ENCODE assay signal across 1 cellular context in the genomic region with DNA sequence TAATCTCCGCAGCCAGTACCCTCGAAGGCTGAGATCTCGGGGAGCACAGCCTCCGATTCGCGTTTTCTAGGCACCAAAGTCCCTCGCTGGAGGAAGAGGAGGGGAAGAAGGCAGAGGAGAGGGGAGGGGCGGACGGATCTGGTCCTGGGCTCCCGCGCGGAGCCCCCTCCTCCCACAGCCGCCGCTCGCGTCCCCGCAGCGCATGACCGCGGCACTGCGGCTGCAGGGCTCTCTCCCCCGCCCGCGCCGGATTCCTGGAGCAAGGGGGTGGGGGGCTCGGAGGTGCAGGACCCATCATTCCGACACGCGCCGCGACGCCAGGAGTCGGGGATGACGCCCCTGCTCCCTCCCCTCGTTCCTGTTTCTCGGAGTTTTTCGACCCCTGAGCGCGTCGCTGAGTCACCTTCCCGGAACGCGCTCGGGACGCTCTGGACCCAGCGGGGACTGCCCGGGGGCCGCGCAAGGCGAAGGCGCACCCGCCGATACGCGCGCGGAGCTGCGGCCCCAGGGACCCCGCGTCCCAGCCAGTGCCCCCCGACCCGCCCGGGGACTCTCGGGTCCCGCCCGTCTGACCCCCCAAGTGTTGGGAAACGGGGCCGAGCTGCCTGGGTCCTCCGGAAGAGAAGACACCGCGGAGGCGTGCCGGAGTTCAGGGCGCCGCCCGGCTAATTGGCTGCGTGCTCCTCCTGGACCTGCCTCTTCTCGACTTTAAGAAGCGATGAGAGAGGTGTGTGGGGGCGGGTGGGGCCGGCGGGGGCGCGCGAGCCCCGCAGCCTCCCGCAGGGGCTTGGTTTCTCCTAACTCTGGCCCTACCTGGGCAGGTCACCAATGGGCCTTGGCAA.
A peak's percentile ranks its signal among the peaks of the same experiment; 100 is the strongest.
TF ChIP-seq lines count a peak whose summit lies in the region.

No MANE protein-coding gene starts in this region.

TF ChIP-seq in WTC11, 78 proteins besides CTCF, POLR2A, EP300 and RAD21 (continued from another document):
- TF ChIP-seq, protein P1, sequence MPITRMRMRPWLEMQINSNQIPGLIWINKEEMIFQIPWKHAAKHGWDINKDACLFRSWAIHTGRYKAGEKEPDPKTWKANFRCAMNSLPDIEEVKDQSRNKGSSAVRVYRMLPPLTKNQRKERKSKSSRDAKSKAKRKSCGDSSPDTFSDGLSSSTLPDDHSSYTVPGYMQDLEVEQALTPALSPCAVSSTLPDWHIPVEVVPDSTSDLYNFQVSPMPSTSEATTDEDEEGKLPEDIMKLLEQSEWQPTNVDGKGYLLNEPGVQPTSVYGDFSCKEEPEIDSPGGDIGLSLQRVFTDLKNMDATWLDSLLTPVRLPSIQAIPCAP (CRISPR knock-in tag; IDR thresholded peaks at IDR 0.05): no peak
- no peak; the same call in 1 of the 2 replicates for TF ChIP-seq MYBL2 (CRISPR knock-in tag; IDR thresholded peaks at IDR 0.05)
- TF ChIP-seq, protein P2, sequence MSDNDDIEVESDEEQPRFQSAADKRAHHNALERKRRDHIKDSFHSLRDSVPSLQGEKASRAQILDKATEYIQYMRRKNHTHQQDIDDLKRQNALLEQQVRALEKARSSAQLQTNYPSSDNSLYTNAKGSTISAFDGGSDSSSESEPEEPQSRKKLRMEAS (CRISPR knock-in tag; IDR thresholded peaks at IDR 0.05): peak; percentile 62; the same call in 1 of the 2 replicates
- no peak for TF ChIP-seq ATF1 (CRISPR knock-in tag; IDR thresholded peaks at IDR 0.05)
- TF ChIP-seq, protein P3, sequence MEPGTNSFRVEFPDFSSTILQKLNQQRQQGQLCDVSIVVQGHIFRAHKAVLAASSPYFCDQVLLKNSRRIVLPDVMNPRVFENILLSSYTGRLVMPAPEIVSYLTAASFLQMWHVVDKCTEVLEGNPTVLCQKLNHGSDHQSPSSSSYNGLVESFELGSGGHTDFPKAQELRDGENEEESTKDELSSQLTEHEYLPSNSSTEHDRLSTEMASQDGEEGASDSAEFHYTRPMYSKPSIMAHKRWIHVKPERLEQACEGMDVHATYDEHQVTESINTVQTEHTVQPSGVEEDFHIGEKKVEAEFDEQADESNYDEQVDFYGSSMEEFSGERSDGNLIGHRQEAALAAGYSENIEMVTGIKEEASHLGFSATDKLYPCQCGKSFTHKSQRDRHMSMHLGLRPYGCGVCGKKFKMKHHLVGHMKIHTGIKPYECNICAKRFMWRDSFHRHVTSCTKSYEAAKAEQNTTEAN (CRISPR knock-in tag; IDR thresholded peaks at IDR 0.05): no peak
- 0 out of 2 replicates have a peak, but pooled peaks have one; percentile 25 for TF ChIP-seq ESRRA (CRISPR knock-in tag; IDR thresholded peaks at IDR 0.05; ENCODE audit: borderline replicate concordance)
- no peak for TF ChIP-seq NFATC4 (CRISPR knock-in tag; IDR thresholded peaks at IDR 0.05)
- TF ChIP-seq, protein P4, sequence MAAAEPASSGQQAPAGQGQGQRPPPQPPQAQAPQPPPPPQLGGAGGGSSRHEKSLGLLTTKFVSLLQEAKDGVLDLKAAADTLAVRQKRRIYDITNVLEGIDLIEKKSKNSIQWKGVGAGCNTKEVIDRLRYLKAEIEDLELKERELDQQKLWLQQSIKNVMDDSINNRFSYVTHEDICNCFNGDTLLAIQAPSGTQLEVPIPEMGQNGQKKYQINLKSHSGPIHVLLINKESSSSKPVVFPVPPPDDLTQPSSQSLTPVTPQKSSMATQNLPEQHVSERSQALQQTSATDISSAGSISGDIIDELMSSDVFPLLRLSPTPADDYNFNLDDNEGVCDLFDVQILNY (CRISPR knock-in tag; IDR thresholded peaks at IDR 0.05): no peak
- 0 out of 2 replicates have a peak, but pooled peaks have one; percentile 17 for TF ChIP-seq TEAD4 (CRISPR knock-in tag; IDR thresholded peaks at IDR 0.05)
- TF ChIP-seq EMX1 (CRISPR knock-in tag; IDR thresholded peaks at IDR 0.05): no peak
- TF ChIP-seq FOXK1 (CRISPR knock-in tag; IDR thresholded peaks at IDR 0.05): 0 out of 2 replicates have a peak, but pooled peaks have one; percentile 24
- TF ChIP-seq FOXP1 (CRISPR knock-in tag; IDR thresholded peaks at IDR 0.05; ENCODE audit: borderline replicate concordance): no peak
- no peak for TF ChIP-seq GTF2I (CRISPR knock-in tag; conservative IDR thresholded peaks at IDR 0.05)
- TF ChIP-seq CREM (CRISPR knock-in tag; IDR thresholded peaks at IDR 0.05): 0 out of 2 replicates have a peak, but pooled peaks have one; percentile 33
- no peak for TF ChIP-seq ZBTB21 (CRISPR knock-in tag; IDR thresholded peaks at IDR 0.05; ENCODE audit: borderline replicate concordance)
- TF ChIP-seq, protein P5, sequence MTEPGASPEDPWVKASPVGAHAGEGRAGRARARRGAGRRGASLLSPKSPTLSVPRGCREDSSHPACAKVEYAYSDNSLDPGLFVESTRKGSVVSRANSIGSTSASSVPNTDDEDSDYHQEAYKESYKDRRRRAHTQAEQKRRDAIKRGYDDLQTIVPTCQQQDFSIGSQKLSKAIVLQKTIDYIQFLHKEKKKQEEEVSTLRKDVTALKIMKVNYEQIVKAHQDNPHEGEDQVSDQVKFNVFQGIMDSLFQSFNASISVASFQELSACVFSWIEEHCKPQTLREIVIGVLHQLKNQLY (CRISPR knock-in tag; IDR thresholded peaks at IDR 0.05): no peak
- TF ChIP-seq SP1 (CRISPR knock-in tag; conservative IDR thresholded peaks at IDR 0.05): 0 out of 2 replicates have a peak, but pooled peaks have one; percentile 33
- no peak for TF ChIP-seq ZNF138 (CRISPR knock-in tag; conservative IDR thresholded peaks at IDR 0.05)
- TF ChIP-seq TEAD1 (CRISPR knock-in tag; IDR thresholded peaks at IDR 0.05): no peak
- TF ChIP-seq OVOL2 (CRISPR knock-in tag; IDR thresholded peaks at IDR 0.05; ENCODE audit: borderline replicate concordance): no peak
- TF ChIP-seq ETV6 (CRISPR knock-in tag; IDR thresholded peaks at IDR 0.05): 0 out of 2 replicates have a peak, but pooled peaks have one; percentile 36
- TF ChIP-seq, protein P6, sequence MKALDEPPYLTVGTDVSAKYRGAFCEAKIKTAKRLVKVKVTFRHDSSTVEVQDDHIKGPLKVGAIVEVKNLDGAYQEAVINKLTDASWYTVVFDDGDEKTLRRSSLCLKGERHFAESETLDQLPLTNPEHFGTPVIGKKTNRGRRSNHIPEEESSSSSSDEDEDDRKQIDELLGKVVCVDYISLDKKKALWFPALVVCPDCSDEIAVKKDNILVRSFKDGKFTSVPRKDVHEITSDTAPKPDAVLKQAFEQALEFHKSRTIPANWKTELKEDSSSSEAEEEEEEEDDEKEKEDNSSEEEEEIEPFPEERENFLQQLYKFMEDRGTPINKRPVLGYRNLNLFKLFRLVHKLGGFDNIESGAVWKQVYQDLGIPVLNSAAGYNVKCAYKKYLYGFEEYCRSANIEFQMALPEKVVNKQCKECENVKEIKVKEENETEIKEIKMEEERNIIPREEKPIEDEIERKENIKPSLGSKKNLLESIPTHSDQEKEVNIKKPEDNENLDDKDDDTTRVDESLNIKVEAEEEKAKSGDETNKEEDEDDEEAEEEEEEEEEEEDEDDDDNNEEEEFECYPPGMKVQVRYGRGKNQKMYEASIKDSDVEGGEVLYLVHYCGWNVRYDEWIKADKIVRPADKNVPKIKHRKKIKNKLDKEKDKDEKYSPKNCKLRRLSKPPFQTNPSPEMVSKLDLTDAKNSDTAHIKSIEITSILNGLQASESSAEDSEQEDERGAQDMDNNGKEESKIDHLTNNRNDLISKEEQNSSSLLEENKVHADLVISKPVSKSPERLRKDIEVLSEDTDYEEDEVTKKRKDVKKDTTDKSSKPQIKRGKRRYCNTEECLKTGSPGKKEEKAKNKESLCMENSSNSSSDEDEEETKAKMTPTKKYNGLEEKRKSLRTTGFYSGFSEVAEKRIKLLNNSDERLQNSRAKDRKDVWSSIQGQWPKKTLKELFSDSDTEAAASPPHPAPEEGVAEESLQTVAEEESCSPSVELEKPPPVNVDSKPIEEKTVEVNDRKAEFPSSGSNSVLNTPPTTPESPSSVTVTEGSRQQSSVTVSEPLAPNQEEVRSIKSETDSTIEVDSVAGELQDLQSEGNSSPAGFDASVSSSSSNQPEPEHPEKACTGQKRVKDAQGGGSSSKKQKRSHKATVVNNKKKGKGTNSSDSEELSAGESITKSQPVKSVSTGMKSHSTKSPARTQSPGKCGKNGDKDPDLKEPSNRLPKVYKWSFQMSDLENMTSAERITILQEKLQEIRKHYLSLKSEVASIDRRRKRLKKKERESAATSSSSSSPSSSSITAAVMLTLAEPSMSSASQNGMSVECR (CRISPR knock-in tag; IDR thresholded peaks at IDR 0.05; ENCODE audit: borderline replicate concordance): peak; percentile 41; the same call in 1 of the 2 replicates
- TF ChIP-seq, protein P7, sequence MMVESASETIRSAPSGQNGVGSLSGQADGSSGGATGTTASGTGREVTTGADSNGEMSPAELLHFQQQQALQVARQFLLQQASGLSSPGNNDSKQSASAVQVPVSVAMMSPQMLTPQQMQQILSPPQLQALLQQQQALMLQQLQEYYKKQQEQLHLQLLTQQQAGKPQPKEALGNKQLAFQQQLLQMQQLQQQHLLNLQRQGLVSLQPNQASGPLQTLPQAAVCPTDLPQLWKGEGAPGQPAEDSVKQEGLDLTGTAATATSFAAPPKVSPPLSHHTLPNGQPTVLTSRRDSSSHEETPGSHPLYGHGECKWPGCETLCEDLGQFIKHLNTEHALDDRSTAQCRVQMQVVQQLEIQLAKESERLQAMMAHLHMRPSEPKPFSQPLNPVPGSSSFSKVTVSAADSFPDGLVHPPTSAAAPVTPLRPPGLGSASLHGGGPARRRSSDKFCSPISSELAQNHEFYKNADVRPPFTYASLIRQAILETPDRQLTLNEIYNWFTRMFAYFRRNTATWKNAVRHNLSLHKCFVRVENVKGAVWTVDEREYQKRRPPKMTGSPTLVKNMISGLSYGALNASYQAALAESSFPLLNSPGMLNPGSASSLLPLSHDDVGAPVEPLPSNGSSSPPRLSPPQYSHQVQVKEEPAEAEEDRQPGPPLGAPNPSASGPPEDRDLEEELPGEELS (CRISPR knock-in tag; IDR thresholded peaks at IDR 0.05): 0 out of 2 replicates have a peak, but pooled peaks have one; percentile 23
